Comparison of ENCODE assay signal across 8 cellular contexts in genomic region chr6:142844065-142844755, GRCh38.
DNase-seq lines count a peak whose midpoint lies in the region; ATAC-seq and TF ChIP-seq lines count a peak whose summit lies in the region.
"Had no signal": no experiment of that assay in that cellular context is flagged by ENCODE, and none has a peak within 500 bp of the region (broad histone marks: within the 10 kb centered on the region; RNA-seq: fewer than 3 reads in every experiment).

No MANE protein-coding gene starts in this region.

- H3K27me3 ChIP-seq in GM06990 (replicated peaks; ENCODE audit: control insufficient read depth, insufficient read depth, low read length), result no peaks in the 10 kb centered on the region

- peak overlapping the region; percentile 27 for H3K4me3 ChIP-seq in GM06990 (replicated peaks; ENCODE audit: low read depth, low read length)

- TF ChIP-seq CTCF in GM06990 (IDR thresholded peaks at IDR 0.05; ENCODE audit: insufficient read depth, low read length, poor library complexity, severe bottlenecking) (no peak), osteocyte (IDR thresholded peaks at IDR 0.05) (no peak)

- ATAC-seq in HG02973 (IDR thresholded peaks at IDR 0.05; ENCODE audit: unreplicated experiment), result peak; percentile 22
- ATAC-seq in esophagus mucosa, result no peak

- no peaks in the 10 kb centered on the region for H3K27me3 Mint-ChIP-seq in osteocyte (ENCODE audit: unreplicated experiment)

- no peaks in the 10 kb centered on the region for H3K36me3 ChIP-seq in GM06990 (ENCODE audit: control insufficient read depth, insufficient read depth, low read length)

- peak overlapping the region; percentile 95 for H3K27ac Mint-ChIP-seq in osteocyte (ENCODE audit: unreplicated experiment)

- H3K36me3 Mint-ChIP-seq in osteocyte (ENCODE audit: unreplicated experiment), result peaks cover 3% of the 10 kb centered on the region

- H3K4me3 Mint-ChIP-seq in osteocyte (ENCODE audit: unreplicated experiment), result peak overlapping the region; percentile 73

- peaks cover 88% of the 10 kb centered on the region for H3K4me1 Mint-ChIP-seq in osteocyte (ENCODE audit: unreplicated experiment)

- DNase-seq in GM06990 (ENCODE audit: extremely low read depth, insufficient read length) (no peak), amniotic epithelial cell (ENCODE audit: low read depth) (peak; percentile 50), osteocyte (ENCODE audit: extremely low spot score, unreplicated experiment) (no peak), occipital lobe (lab: John Stamatoyannopoulos, UW) (no peak), NCI-H510A (lab: John Stamatoyannopoulos, UW) (no peak)
- DNase-seq: activated gamma-delta T cell had no signal

- no peaks in the 10 kb centered on the region for H3K9me3 Mint-ChIP-seq in osteocyte (ENCODE audit: unreplicated experiment)
